Comparison of ENCODE assay signal across 13 cellular contexts in genomic region chr2:46170611-46171385, GRCh38.
DNase-seq lines count a peak whose midpoint lies in the region; TF ChIP-seq lines count a peak whose summit lies in the region.
"Had no signal": no experiment of that assay in that cellular context is flagged by ENCODE, and none has a peak within 500 bp of the region (broad histone marks: within the 10 kb centered on the region; RNA-seq: fewer than 3 reads in every experiment).

No MANE protein-coding gene starts in this region.

- TF ChIP-seq CTCF in BE2C (IDR thresholded peaks at IDR 0.05; ENCODE audit: low read depth, low read length) (no peak), dorsolateral prefrontal cortex (IDR thresholded peaks at IDR 0.05 in 54 of 56, conservative IDR thresholded peaks at IDR 0.05 in 2 of 56; ENCODE audit: low read depth in 1 of 56, partially characterized antibody in 56 of 56) (no peak), osteoblast (IDR thresholded peaks at IDR 0.05; ENCODE audit: extremely low read depth, low read depth, low read length) (no peak), adrenal gland (IDR thresholded peaks at IDR 0.05) (no peak), WERI-Rb-1 (IDR thresholded peaks at IDR 0.05; ENCODE audit: low read depth, low read length) (no peak)

- TF ChIP-seq POLR2A in adrenal gland (IDR thresholded peaks at IDR 0.05): no peak

- intact Hi-C loops in dorsolateral prefrontal cortex (cut with DNase I): no loop called here
- intact Hi-C loops in adrenal gland (cut with DNase I): no loop called here

- peak overlapping the region in 51 of 59 donors; percentile 15 to 82 (median 55) for H3K27ac ChIP-seq in dorsolateral prefrontal cortex
- peak overlapping the region; percentile 58 for H3K27ac ChIP-seq in osteoblast (ENCODE audit: low read depth, low read length)
- no peak overlapping the region for H3K27ac ChIP-seq in adrenal gland
- H3K27ac ChIP-seq in WERI-Rb-1: no peak overlapping the region

- no peaks in the 10 kb centered on the region for H3K79me2 ChIP-seq in osteoblast (ENCODE audit: insufficient read depth, low read length)

- H3K4me2 ChIP-seq in osteoblast (ENCODE audit: insufficient read depth, low read length): no peak overlapping the region

- 83 to 95% (median 85%) methylated on average over 10 of the region's 10 CpGs for WGBS in adrenal gland, 4 donors

- H3K27me3 ChIP-seq in BE2C: no peaks in the 10 kb centered on the region
- no peaks in the 10 kb centered on the region for H3K27me3 ChIP-seq in dorsolateral prefrontal cortex
- no peaks in the 10 kb centered on the region for H3K27me3 ChIP-seq in osteoblast (ENCODE audit: insufficient read depth, low read length)
- H3K27me3 ChIP-seq in adrenal gland: no peaks in the 10 kb centered on the region
- H3K27me3 ChIP-seq in WERI-Rb-1 (ENCODE audit: insufficient read depth, low read depth, severe bottlenecking): no peaks in the 10 kb centered on the region

- H3K9me3 ChIP-seq in BE2C (no peaks in the 10 kb centered on the region), osteoblast (ENCODE audit: low read depth, low read length) (no peaks in the 10 kb centered on the region), adrenal gland (replicated peaks in 1 of 3) (no peaks in the 10 kb centered on the region), WERI-Rb-1 (ENCODE audit: severe bottlenecking) (peaks cover 3% of the 10 kb centered on the region)

- DNase-seq in BE2C: peak; percentile 31
- peak; percentile 57 for DNase-seq in NCI-H345 (lab: John Stamatoyannopoulos, UW)
- no peak for DNase-seq in dorsolateral prefrontal cortex
- DNase-seq in osteoblast (ENCODE audit: insufficient read length, low spot score, missing footprints): no peak
- DNase-seq in adrenal gland: no peak
- DNase-seq in WERI-Rb-1: no peak
- DNase-seq in activated CD4-positive, alpha-beta T cell treated with anti-CD3 and anti-CD28 coated beads, Interleukin-2, amount 50 U/mL, for 4 hours: no peak
- no peak for DNase-seq in Kasumi-1 (lab: John Stamatoyannopoulos, UW)
- DNase-seq: activated CD4-positive, CD25-positive, alpha-beta regulatory T cell treated with anti-CD3 and anti-CD28 coated beads, Interleukin-2, amount 50 U/mL, for 72 hours; activated T-cell treated with anti-CD3 and anti-CD28 coated beads, Interleukin-2, amount 50 U/mL, for 24 hours; NCI-H2029 had no signal

- H3K4me3 ChIP-seq in BE2C (ENCODE audit: low read depth, low read length) (no peak overlapping the region), dorsolateral prefrontal cortex (no peak overlapping the region), osteoblast (ENCODE audit: insufficient read depth, low read length) (no peak overlapping the region), adrenal gland (no peak overlapping the region), WERI-Rb-1 (ENCODE audit: low read depth, low read length) (no peak overlapping the region)
- H3K4me3 ChIP-seq: K562, lung had no signal

- H3K4me1 ChIP-seq in BE2C (peaks cover 14% of the 10 kb centered on the region; the same call in 1 of the 2 replicates), osteoblast (ENCODE audit: insufficient read depth, low read length) (peaks cover 14% of the 10 kb centered on the region), adrenal gland (replicated peaks in 1 of 2) (no peaks in the 10 kb centered on the region)

- H3K36me3 ChIP-seq in BE2C: peaks cover 11% of the 10 kb centered on the region; the same call in 1 of the 2 replicates
- H3K36me3 ChIP-seq in osteoblast (ENCODE audit: insufficient read depth, low read length): no peaks in the 10 kb centered on the region
- no peaks in the 10 kb centered on the region for H3K36me3 ChIP-seq in adrenal gland (replicated peaks in 1 of 2)
- H3K36me3 ChIP-seq in WERI-Rb-1: no peaks in the 10 kb centered on the region

- no peak overlapping the region for H2AFZ ChIP-seq in osteoblast (ENCODE audit: low read length)

- no peaks in the 10 kb centered on the region for H4K20me1 ChIP-seq in osteoblast (ENCODE audit: insufficient read depth, low read length)

Comparison
In these comparisons a context has a peak if more than half of its experiments do, and no peak if none do; other contexts are left out.
1. DNase-seq: peak in BE2C (single experiment) and NCI-H345 (single experiment); none in dorsolateral prefrontal cortex (0 of 10), osteoblast (single experiment), adrenal gland (0 of 7), WERI-Rb-1 (single experiment), activated CD4-positive, alpha-beta T cell treated with anti-CD3 and anti-CD28 coated beads, Interleukin-2, amount 50 U/mL, for 4 hours (0 of 2) and Kasumi-1 (0 of 2).
2. H3K27ac ChIP-seq: peak in dorsolateral prefrontal cortex (51 of 59) and osteoblast (single experiment); none in adrenal gland (0 of 5) and WERI-Rb-1 (single experiment).